8 cellular contexts compared by ENCODE assay signal in the genomic region with DNA sequence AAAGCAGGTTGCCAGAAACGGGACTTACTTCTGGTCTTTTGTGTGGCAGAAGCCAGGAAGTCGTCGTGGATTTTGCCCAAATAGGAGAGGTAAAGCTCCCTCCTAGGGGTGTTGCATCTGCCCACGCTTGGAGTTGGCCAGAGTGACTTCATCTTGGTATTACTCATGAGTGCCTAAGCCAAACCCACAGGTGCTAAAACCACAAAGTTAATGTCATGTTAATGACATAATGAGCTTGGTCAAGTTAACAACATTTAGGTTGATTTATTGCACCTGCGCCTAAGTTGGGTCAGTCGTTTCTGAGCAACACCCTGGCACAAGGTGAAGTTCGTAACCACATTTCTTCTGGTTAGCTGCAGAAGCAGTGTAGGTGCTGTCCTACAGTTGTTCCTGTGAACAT.
DNase-seq lines count a peak whose midpoint lies in the region; ATAC-seq and TF ChIP-seq lines count a peak whose summit lies in the region.

No MANE protein-coding gene starts in this region.

- H3K36me3 ChIP-seq in BE2C, result no peaks in the 10 kb centered on the region

- no peaks in the 10 kb centered on the region for H3K4me1 ChIP-seq in BE2C

- H3K27me3 ChIP-seq in BE2C, result no peaks in the 10 kb centered on the region

- peak; percentile 44 for DNase-seq in activated CD8-positive, alpha-beta memory T cell treated with anti-CD3 and anti-CD28 coated beads, Interleukin-2, amount 50 U/mL, for 4 hours
- peak; percentile 51 for DNase-seq in stimulated activated CD4-positive, alpha-beta T cell treated with anti-CD3 and anti-CD28 coated beads, Interleukin-15, amount 100 ng/mL, for 24 hours
- no peak for DNase-seq in Ammon's horn (ENCODE audit: low spot score)
- no peak for DNase-seq in NOMO-1 treated with dmso at 0.1 percent for 144 hours (lab: John Stamatoyannopoulos, UW; ENCODE audit: unreplicated experiment)
- no peak for DNase-seq in NCI-H345 treated with DMSO at 0.1 percent for 48 hours (lab: John Stamatoyannopoulos, UW; ENCODE audit: unreplicated experiment)
- no peak for DNase-seq in BE2C

- H3K9me3 ChIP-seq in BE2C, result no peaks in the 10 kb centered on the region

- ATAC-seq in GM19324 (IDR thresholded peaks at IDR 0.05; ENCODE audit: low FRiP score, unreplicated experiment) (peak; percentile 51), HG03175 (IDR thresholded peaks at IDR 0.05; ENCODE audit: unreplicated experiment) (peak; percentile 91)

- no peak for TF ChIP-seq CTCF in BE2C (IDR thresholded peaks at IDR 0.05; ENCODE audit: low read depth, low read length)

- H3K4me3 ChIP-seq in BE2C (ENCODE audit: low read depth, low read length), result no peak overlapping the region

Comparison
In these comparisons a context has a peak if more than half of its experiments do, and no peak if none do; other contexts are left out.
1. DNase-seq: peak in activated CD8-positive, alpha-beta memory T cell treated with anti-CD3 and anti-CD28 coated beads, Interleukin-2, amount 50 U/mL, for 4 hours (single experiment) and stimulated activated CD4-positive, alpha-beta T cell treated with anti-CD3 and anti-CD28 coated beads, Interleukin-15, amount 100 ng/mL, for 24 hours (single experiment); none in Ammon's horn (single experiment), NOMO-1 treated with dmso at 0.1 percent for 144 hours (single experiment), NCI-H345 treated with DMSO at 0.1 percent for 48 hours (single experiment) and BE2C (single experiment).